In genomic region chr3:194520682-194521162, GRCh38 we compare ENCODE assay signal across 8 cellular contexts. TPM values are rescaled to one million over a fixed set of nuclear protein-coding genes. Genes with fewer than 3 reads are reported as not detected.
DNase-seq lines count a peak whose midpoint lies in the region; ATAC-seq, FAIRE-seq and TF ChIP-seq lines count a peak whose summit lies in the region.
"Not testable (repeated sequence)": the region's sequence is repeated elsewhere in the genome, so short reads cannot be mapped to it uniquely, and the experiment has no call there.

No MANE protein-coding gene starts in this region.

- TF ChIP-seq RAD21 in HepG2 (CRISPR knock-in tag; IDR thresholded peaks at IDR 0.05) = not testable (repeated sequence)

- not testable (repeated sequence) for H3K27me3 Mint-ChIP-seq in activated CD8-positive, alpha-beta memory T cell treated with anti-CD3 and anti-CD28 coated beads, Interleukin-2, amount 10 ng/mL, durations not matched to agents 7 days and 5 days
- peaks cover 13% of the 10 kb centered on the region for H3K27me3 Mint-ChIP-seq in activated naive CD8-positive, alpha-beta T cell treated with anti-CD3 and anti-CD28 coated beads, Interleukin-2, amount 50 U/mL, for 24 hours
- H3K27me3 Mint-ChIP-seq in stimulated activated naive B cell treated with anti-CD40 and anti-IgM and Interleukin-4, amounts not matched to agents 10 μg/mL and 1 μg/mL and 100 μg/mL, for 72 hours = peaks cover 6 to 15% of the 10 kb centered on the region in 2 donors

- TF ChIP-seq POLR2A in HepG2 (IDR thresholded peaks at IDR 0.05; ENCODE audit: insufficient read depth in 1 of 2, low read depth in 2 of 2, low read length in 2 of 2) = not testable (repeated sequence)

- H3K36me3 Mint-ChIP-seq in activated CD8-positive, alpha-beta memory T cell treated with anti-CD3 and anti-CD28 coated beads, Interleukin-2, amount 10 ng/mL, durations not matched to agents 7 days and 5 days = peaks cover 15% of the 10 kb centered on the region
- H3K36me3 Mint-ChIP-seq in activated naive CD8-positive, alpha-beta T cell treated with anti-CD3 and anti-CD28 coated beads, Interleukin-2, amount 50 U/mL, for 24 hours (ENCODE audit: low read depth); stimulated activated naive B cell treated with anti-CD40 and anti-IgM and Interleukin-4, amounts not matched to agents 10 μg/mL and 1 μg/mL and 100 μg/mL, for 72 hours: not testable (repeated sequence)

- not testable (repeated sequence) for H4K20me1 ChIP-seq in HepG2 (ENCODE audit: insufficient read depth, low read length)

- not testable (repeated sequence) for H3K79me2 ChIP-seq in HepG2 (ENCODE audit: insufficient read depth, low read length)

- H3K9me3 Mint-ChIP-seq in activated CD8-positive, alpha-beta memory T cell treated with anti-CD3 and anti-CD28 coated beads, Interleukin-2, amount 10 ng/mL, durations not matched to agents 7 days and 5 days (ENCODE audit: low read depth); activated naive CD8-positive, alpha-beta T cell treated with anti-CD3 and anti-CD28 coated beads, Interleukin-2, amount 50 U/mL, for 24 hours; stimulated activated naive B cell treated with anti-CD40 and anti-IgM and Interleukin-4, amounts not matched to agents 10 μg/mL and 1 μg/mL and 100 μg/mL, for 72 hours: not testable (repeated sequence)

- WGBS in HepG2 (ENCODE audit: low lambda C conversion rate) = 32% methylated on average over 6 of the region's 8 CpGs

- H3K4me2 ChIP-seq in HepG2 (ENCODE audit: low read depth, low read length) = peak overlapping the region; percentile 65

- H3K9ac ChIP-seq in HepG2 (ENCODE audit: insufficient read depth, low read depth, low read length) = not testable (repeated sequence)

- DNase-seq in activated CD8-positive, alpha-beta memory T cell treated with anti-CD3 and anti-CD28 coated beads, Interleukin-2, amount 10 ng/mL, durations not matched to agents 7 days and 5 days = peak; percentile 82
- DNase-seq in activated naive CD8-positive, alpha-beta T cell treated with anti-CD3 and anti-CD28 coated beads, Interleukin-2, amount 50 U/mL, for 24 hours = peak; percentile 60
- DNase-seq in HepG2 (ENCODE audit: low spot score) = peak; percentile 23
- peak; percentile 89 for DNase-seq in stimulated activated CD4-positive, alpha-beta T cell treated with anti-CD3 and anti-CD28 coated beads, Interleukin-1b, Interleukin-23, amount 100 ng/mL, for 48 hours
- peak; percentile 9 for DNase-seq in stimulated activated naive B cell treated with anti-CD40 and anti-IgM and Interleukin-4, amounts not matched to agents 10 μg/mL and 1 μg/mL and 100 μg/mL, for 72 hours

- H3K9me3 ChIP-seq in HepG2 (ENCODE audit: low read length) = not testable (repeated sequence)

- POLR2A ChIA-PET in HepG2 (lab: Yijun Ruan, JAX) = interaction anchor here (0.8 to 1.7 kb wide), 6 partner anchors 16 to 63 kb away, joined by 3 to 7 read pairs (median 4); no protein-coding TSS in a partner anchor

- in situ Hi-C loops in HepG2 (cut with HindIII; ENCODE audit: extremely low pct_ligation_motif_present, low pct_unique_long_range_greater_than_20kb) = not testable (repeated sequence)

- peaks cover 28% of the 10 kb centered on the region for H3K4me1 Mint-ChIP-seq in activated CD8-positive, alpha-beta memory T cell treated with anti-CD3 and anti-CD28 coated beads, Interleukin-2, amount 10 ng/mL, durations not matched to agents 7 days and 5 days
- H3K4me1 Mint-ChIP-seq in activated naive CD8-positive, alpha-beta T cell treated with anti-CD3 and anti-CD28 coated beads, Interleukin-2, amount 50 U/mL, for 24 hours = peaks cover 37% of the 10 kb centered on the region
- not testable (repeated sequence) for H3K4me1 Mint-ChIP-seq in stimulated activated naive B cell treated with anti-CD40 and anti-IgM and Interleukin-4, amounts not matched to agents 10 μg/mL and 1 μg/mL and 100 μg/mL, for 72 hours

- H3K4me1 ChIP-seq in HepG2 (ENCODE audit: insufficient read depth, low read length) = peaks cover 60% of the 10 kb centered on the region

- not testable (repeated sequence) for TF ChIP-seq CTCF in HepG2 (CRISPR knock-in tag; IDR thresholded peaks at IDR 0.05)

- H3K27me3 ChIP-seq in HepG2 (ENCODE audit: control insufficient read depth in 1 of 2, insufficient read depth in 2 of 2, low read length in 2 of 2) = not testable (repeated sequence)

- CTCF ChIA-PET in activated CD8-positive, alpha-beta memory T cell treated with anti-CD3 and anti-CD28 coated beads, Interleukin-2, amount 10 ng/mL, durations not matched to agents 7 days and 5 days (lab: Charles Lee) = not testable (repeated sequence)
- CTCF ChIA-PET in HepG2 (lab: Yijun Ruan, JAX; ENCODE audit: low intra/inter-chr PET ratio, low total read pairs) = interaction anchor here (1.2 kb wide), 1 partner anchor 48 kb away, joined by 4 read pairs; no protein-coding TSS in a partner anchor

- FAIRE-seq in HepG2 (lab: Jason Lieb, UNC) = peak; percentile 67

- H3K27ac Mint-ChIP-seq in activated CD8-positive, alpha-beta memory T cell treated with anti-CD3 and anti-CD28 coated beads, Interleukin-2, amount 10 ng/mL, durations not matched to agents 7 days and 5 days = peak overlapping the region; percentile 16
- H3K27ac Mint-ChIP-seq in activated naive CD8-positive, alpha-beta T cell treated with anti-CD3 and anti-CD28 coated beads, Interleukin-2, amount 50 U/mL, for 24 hours = peak overlapping the region; percentile 25
- H3K27ac Mint-ChIP-seq in stimulated activated naive B cell treated with anti-CD40 and anti-IgM and Interleukin-4, amounts not matched to agents 10 μg/mL and 1 μg/mL and 100 μg/mL, for 72 hours = not testable (repeated sequence)

- ATAC-seq in GM18868 (IDR thresholded peaks at IDR 0.05; ENCODE audit: unreplicated experiment) (peak; percentile 78), HG03280 (IDR thresholded peaks at IDR 0.05; ENCODE audit: unreplicated experiment) (peak; percentile 79), SK-N-SH treated with all-trans-retinoic acid at 6 μM for 48 hours (peak; percentile 22), HepG2 (peak; percentile 41)
- ATAC-seq in activated CD8-positive, alpha-beta memory T cell treated with anti-CD3 and anti-CD28 coated beads, Interleukin-2, amount 10 ng/mL, durations not matched to agents 7 days and 5 days = peak; percentile 84
- ATAC-seq in activated naive CD8-positive, alpha-beta T cell treated with anti-CD3 and anti-CD28 coated beads, Interleukin-2, amount 50 U/mL, for 24 hours = peak; percentile 85
- ATAC-seq in stimulated activated naive B cell treated with anti-CD40 and anti-IgM and Interleukin-4, amounts not matched to agents 10 μg/mL and 1 μg/mL and 100 μg/mL, for 72 hours (replicated peaks) = peak in 1 of 2 donors; percentile 55

- H3K4me3 ChIP-seq in HepG2 (replicated peaks in 1 of 3; ENCODE audit: insufficient read depth in 1 of 3, low read depth in 2 of 3, low read length in 3 of 3) = peak overlapping the region in 1 of 3 experiments; percentile 42; a peak in 2 of 6 replicates

- H3K4me3 Mint-ChIP-seq in activated CD8-positive, alpha-beta memory T cell treated with anti-CD3 and anti-CD28 coated beads, Interleukin-2, amount 10 ng/mL, durations not matched to agents 7 days and 5 days; activated naive CD8-positive, alpha-beta T cell treated with anti-CD3 and anti-CD28 coated beads, Interleukin-2, amount 50 U/mL, for 24 hours; stimulated activated naive B cell treated with anti-CD40 and anti-IgM and Interleukin-4, amounts not matched to agents 10 μg/mL and 1 μg/mL and 100 μg/mL, for 72 hours: not testable (repeated sequence)

- not testable (repeated sequence) for TF ChIP-seq EP300 in HepG2 (IDR thresholded peaks at IDR 0.05; ENCODE audit: low read depth in 2 of 2, low read length in 2 of 2); HepG2 (CRISPR knock-in tag; IDR thresholded peaks at IDR 0.05; ENCODE audit: borderline replicate concordance)

- not testable (repeated sequence) for H2AFZ ChIP-seq in HepG2 (ENCODE audit: low read length)

- BruUV-seq in HepG2 (replicated peaks; lab: Mats Ljungman, UMichigan) = not testable (repeated sequence)

- not testable (repeated sequence) for H3K36me3 ChIP-seq in HepG2 (replicated peaks in 1 of 2; ENCODE audit: control insufficient read depth in 1 of 2, insufficient read depth in 2 of 2, low read length in 2 of 2)

- intact Hi-C loops in HepG2 (cut with micrococcal nuclease; ENCODE audit: unreplicated experiment) = loop anchor here (1.0 to 5.0 kb wide), 2 partner anchors 33 to 48 kb away; partner anchors contain the start of gene ATP13A3

- H3K27ac ChIP-seq in HepG2 (ENCODE audit: extremely low read length, insufficient read depth, low read length) = not testable (repeated sequence)

TF ChIP-seq in HepG2, 621 proteins besides CTCF, POLR2A, EP300 and RAD21 (continues in another document):
- peak; percentile 66 for TF ChIP-seq HNF4A (CRISPR knock-in tag; IDR thresholded peaks at IDR 0.05)
- peak; percentile 64; the same call in 1 of the 2 replicates for TF ChIP-seq ZFP82 (CRISPR knock-in tag; IDR thresholded peaks at IDR 0.05; ENCODE audit: borderline replicate concordance)

RNA-seq across cellular contexts. Expression of gene ATP13A3, which starts 33.9 kb away (rescaled TPM):
- total RNA-seq in activated CD8-positive, alpha-beta memory T cell treated with anti-CD3 and anti-CD28 coated beads, Interleukin-2, amount 10 ng/mL, durations not matched to agents 7 days and 5 days = 10 to 100 TPM; 78.3 to 82.0 TPM
- 80.8 and 82.6 TPM in 2 replicates for total RNA-seq in HepG2 (2016; rRNA removed; fragmentation: Illumina TruSeq; extraction: Trizol)
- total RNA-seq in HepG2 (2016; cell fraction: cytosol; rRNA removed; fragmentation: Illumina TruSeq; extraction: Trizol; ENCODE audit: low read depth) = 24.1 and 34.0 TPM in 2 replicates
- total RNA-seq in HepG2 (2016; cell fraction: insoluble cytoplasmic fraction; rRNA removed; fragmentation: Illumina TruSeq; extraction: Trizol) = 77.1 and 79.8 TPM in 2 replicates
- 63.8 and 77.4 TPM in 2 replicates for total RNA-seq in HepG2 (2016; cell fraction: membrane; rRNA removed; fragmentation: Illumina TruSeq; extraction: Trizol)
- total RNA-seq in HepG2 (2016; cell fraction: nucleus; rRNA removed; fragmentation: Illumina TruSeq; extraction: Trizol) = 96.6 and 107 TPM in 2 replicates
- 34.8 and 44.9 TPM in 2 replicates for polyA plus RNA-seq in HepG2 (2011; rRNA removed)
- 14.3 and 23.1 TPM in 2 replicates for polyA plus RNA-seq in HepG2 (2011; cell fraction: cytosol; rRNA removed)
- polyA plus RNA-seq in HepG2 (2011; cell fraction: nucleus; rRNA removed) = 23.0 and 36.3 TPM in 2 replicates
- polyA plus RNA-seq in HepG2 (2012) = 42.7 and 47.6 TPM in 2 replicates
- polyA plus RNA-seq in HepG2 (2016; cell fraction: cytosol; fragmentation: Illumina TruSeq; extraction: Trizol; ENCODE audit: low read depth) = 1.1 and 1.3 TPM in 2 replicates
- 25.7 and 29.2 TPM in 2 replicates for polyA plus RNA-seq in HepG2 (2016; cell fraction: insoluble cytoplasmic fraction; fragmentation: Illumina TruSeq; extraction: Trizol; ENCODE audit: low read depth)
- polyA plus RNA-seq in HepG2 (2016; cell fraction: membrane; fragmentation: Illumina TruSeq; extraction: Trizol; ENCODE audit: low read depth) = 7.0 and 8.6 TPM in 2 replicates
- polyA plus RNA-seq in HepG2 (2016; cell fraction: nucleus; fragmentation: Illumina TruSeq; extraction: Trizol; ENCODE audit: insufficient read depth, low read depth) = 50.7 and 55.8 TPM in 2 replicates
- polyA minus RNA-seq in HepG2 (2011; rRNA and poly(A)+ RNA removed; ENCODE audit: low replicate concordance) = 73.3 and 126 TPM in 2 replicates
- 74.1 and 95.7 TPM in 2 replicates for polyA minus RNA-seq in HepG2 (2011; cell fraction: cytosol; rRNA and poly(A)+ RNA removed)
- polyA minus RNA-seq in HepG2 (2011; cell fraction: nucleus; rRNA and poly(A)+ RNA removed) = 164 and 199 TPM in 2 replicates

Comparison
In these comparisons a context has a peak if more than half of its experiments do, and no peak if none do; other contexts are left out.
1. DNase-seq: peak in every context shown above with its lines; median percentile 89 in stimulated activated CD4-positive, alpha-beta T cell treated with anti-CD3 and anti-CD28 coated beads, Interleukin-1b, Interleukin-23, amount 100 ng/mL, for 48 hours; 82 in activated CD8-positive, alpha-beta memory T cell treated with anti-CD3 and anti-CD28 coated beads, Interleukin-2, amount 10 ng/mL, durations not matched to agents 7 days and 5 days; 60 in activated naive CD8-positive, alpha-beta T cell treated with anti-CD3 and anti-CD28 coated beads, Interleukin-2, amount 50 U/mL, for 24 hours; 23 in HepG2; 9 in stimulated activated naive B cell treated with anti-CD40 and anti-IgM and Interleukin-4, amounts not matched to agents 10 μg/mL and 1 μg/mL and 100 μg/mL, for 72 hours.